In the genomic region with DNA sequence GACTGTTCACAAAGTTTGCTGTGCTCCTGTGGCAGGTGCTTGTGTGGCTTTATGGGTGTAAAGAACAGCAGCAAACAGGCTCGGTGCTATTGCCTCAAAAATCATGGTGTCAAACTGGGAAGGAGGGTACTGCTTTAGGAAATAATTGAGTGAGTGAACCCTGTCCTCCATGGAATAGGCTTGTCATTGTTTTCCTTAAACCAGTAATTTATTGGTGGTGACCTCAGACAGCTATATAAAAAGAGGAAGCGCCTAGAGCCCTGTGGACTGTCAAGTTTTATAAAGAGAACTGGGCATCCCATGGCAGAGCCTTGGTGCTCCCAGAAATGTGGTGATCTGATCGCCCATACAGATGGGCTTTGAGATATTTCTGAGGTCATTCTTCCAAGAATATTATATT, we compare ENCODE assay signal across 1 cellular context.
TF ChIP-seq lines count a peak whose summit lies in the region.

No MANE protein-coding gene starts in this region.

TF ChIP-seq in K562, 482 proteins besides CTCF, POLR2A, EP300 and RAD21:
- TF ChIP-seq ZNF165 (CRISPR knock-in tag; IDR thresholded peaks at IDR 0.05; ENCODE audit: borderline replicate concordance): no peak
- no peak for TF ChIP-seq MEF2A (IDR thresholded peaks at IDR 0.05; ENCODE audit: control insufficient read depth, low read depth, low read length)
- no peak for TF ChIP-seq DNMT1 (IDR thresholded peaks at IDR 0.05)
- no peak for TF ChIP-seq ZNF785 (CRISPR knock-in tag; IDR thresholded peaks at IDR 0.05)
- peak; percentile 55 for TF ChIP-seq MEIS2 (IDR thresholded peaks at IDR 0.05; ENCODE audit: partially characterized antibody)
- TF ChIP-seq RBM34 (IDR thresholded peaks at IDR 0.05; ENCODE audit: borderline replicate concordance, insufficient read depth, low read length): no peak
- TF ChIP-seq GABPB1 (CRISPR knock-in tag; IDR thresholded peaks at IDR 0.05): no peak
- TF ChIP-seq, protein P1, sequence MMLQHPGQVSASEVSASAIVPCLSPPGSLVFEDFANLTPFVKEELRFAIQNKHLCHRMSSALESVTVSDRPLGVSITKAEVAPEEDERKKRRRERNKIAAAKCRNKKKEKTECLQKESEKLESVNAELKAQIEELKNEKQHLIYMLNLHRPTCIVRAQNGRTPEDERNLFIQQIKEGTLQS (IDR thresholded peaks at IDR 0.05): 0 out of 2 replicates have a peak, but pooled peaks have one; percentile 11
- TF ChIP-seq, protein P1 (CRISPR knock-in tag; conservative IDR thresholded peaks at IDR 0.05): no peak
- TF ChIP-seq XRCC4 (IDR thresholded peaks at IDR 0.05; ENCODE audit: extremely low read depth, insufficient read depth, insufficient read length): no peak
- TF ChIP-seq, protein P2, sequence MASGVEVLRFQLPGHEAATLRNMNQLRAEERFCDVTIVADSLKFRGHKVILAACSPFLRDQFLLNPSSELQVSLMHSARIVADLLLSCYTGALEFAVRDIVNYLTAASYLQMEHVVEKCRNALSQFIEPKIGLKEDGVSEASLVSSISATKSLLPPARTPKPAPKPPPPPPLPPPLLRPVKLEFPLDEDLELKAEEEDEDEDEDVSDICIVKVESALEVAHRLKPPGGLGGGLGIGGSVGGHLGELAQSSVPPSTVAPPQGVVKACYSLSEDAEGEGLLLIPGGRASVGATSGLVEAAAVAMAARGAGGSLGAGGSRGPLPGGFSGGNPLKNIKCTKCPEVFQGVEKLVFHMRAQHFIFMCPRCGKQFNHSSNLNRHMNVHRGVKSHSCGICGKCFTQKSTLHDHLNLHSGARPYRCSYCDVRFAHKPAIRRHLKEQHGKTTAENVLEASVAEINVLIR (CRISPR knock-in tag; IDR thresholded peaks at IDR 0.05): no peak
- TF ChIP-seq JUN (IDR thresholded peaks at IDR 0.05; ENCODE audit: borderline replicate concordance, low read depth, low read length): no peak
- no peak for TF ChIP-seq JUN (CRISPR knock-in tag; IDR thresholded peaks at IDR 0.05; ENCODE audit: borderline replicate concordance)
- no peak for TF ChIP-seq ERF (CRISPR knock-in tag; IDR thresholded peaks at IDR 0.05)
- TF ChIP-seq SPI1 (IDR thresholded peaks at IDR 0.05; ENCODE audit: borderline replicate concordance, low read depth, low read length): peak; percentile 68
- TF ChIP-seq, protein P3, sequence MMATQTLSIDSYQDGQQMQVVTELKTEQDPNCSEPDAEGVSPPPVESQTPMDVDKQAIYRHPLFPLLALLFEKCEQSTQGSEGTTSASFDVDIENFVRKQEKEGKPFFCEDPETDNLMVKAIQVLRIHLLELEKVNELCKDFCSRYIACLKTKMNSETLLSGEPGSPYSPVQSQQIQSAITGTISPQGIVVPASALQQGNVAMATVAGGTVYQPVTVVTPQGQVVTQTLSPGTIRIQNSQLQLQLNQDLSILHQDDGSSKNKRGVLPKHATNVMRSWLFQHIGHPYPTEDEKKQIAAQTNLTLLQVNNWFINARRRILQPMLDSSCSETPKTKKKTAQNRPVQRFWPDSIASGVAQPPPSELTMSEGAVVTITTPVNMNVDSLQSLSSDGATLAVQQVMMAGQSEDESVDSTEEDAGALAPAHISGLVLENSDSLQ (IDR thresholded peaks at IDR 0.05): peak; percentile 12; the same call in 1 of the 2 replicates
- TF ChIP-seq ZFX (CRISPR knock-in tag; IDR thresholded peaks at IDR 0.05): no peak
- TF ChIP-seq JUND (IDR thresholded peaks at IDR 0.05; ENCODE audit: borderline replicate concordance, low read depth, low read length): no peak
- peak; percentile 67; the same call in 2 of the 3 replicates for TF ChIP-seq JUND (tag; IDR thresholded peaks at IDR 0.05; ENCODE audit: borderline replicate concordance, low read depth, low read length)
- TF ChIP-seq, protein P4, sequence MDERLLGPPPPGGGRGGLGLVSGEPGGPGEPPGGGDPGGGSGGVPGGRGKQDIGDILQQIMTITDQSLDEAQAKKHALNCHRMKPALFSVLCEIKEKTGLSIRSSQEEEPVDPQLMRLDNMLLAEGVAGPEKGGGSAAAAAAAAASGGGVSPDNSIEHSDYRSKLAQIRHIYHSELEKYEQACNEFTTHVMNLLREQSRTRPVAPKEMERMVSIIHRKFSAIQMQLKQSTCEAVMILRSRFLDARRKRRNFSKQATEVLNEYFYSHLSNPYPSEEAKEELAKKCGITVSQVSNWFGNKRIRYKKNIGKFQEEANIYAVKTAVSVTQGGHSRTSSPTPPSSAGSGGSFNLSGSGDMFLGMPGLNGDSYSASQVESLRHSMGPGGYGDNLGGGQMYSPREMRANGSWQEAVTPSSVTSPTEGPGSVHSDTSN (CRISPR knock-in tag; IDR thresholded peaks at IDR 0.05; ENCODE audit: low read depth): no peak
- TF ChIP-seq, protein P4 (tag; conservative IDR thresholded peaks at IDR 0.05; ENCODE audit: low read depth): peak; percentile 55
